ENCODE assay signal across 14 cellular contexts in the genomic region with DNA sequence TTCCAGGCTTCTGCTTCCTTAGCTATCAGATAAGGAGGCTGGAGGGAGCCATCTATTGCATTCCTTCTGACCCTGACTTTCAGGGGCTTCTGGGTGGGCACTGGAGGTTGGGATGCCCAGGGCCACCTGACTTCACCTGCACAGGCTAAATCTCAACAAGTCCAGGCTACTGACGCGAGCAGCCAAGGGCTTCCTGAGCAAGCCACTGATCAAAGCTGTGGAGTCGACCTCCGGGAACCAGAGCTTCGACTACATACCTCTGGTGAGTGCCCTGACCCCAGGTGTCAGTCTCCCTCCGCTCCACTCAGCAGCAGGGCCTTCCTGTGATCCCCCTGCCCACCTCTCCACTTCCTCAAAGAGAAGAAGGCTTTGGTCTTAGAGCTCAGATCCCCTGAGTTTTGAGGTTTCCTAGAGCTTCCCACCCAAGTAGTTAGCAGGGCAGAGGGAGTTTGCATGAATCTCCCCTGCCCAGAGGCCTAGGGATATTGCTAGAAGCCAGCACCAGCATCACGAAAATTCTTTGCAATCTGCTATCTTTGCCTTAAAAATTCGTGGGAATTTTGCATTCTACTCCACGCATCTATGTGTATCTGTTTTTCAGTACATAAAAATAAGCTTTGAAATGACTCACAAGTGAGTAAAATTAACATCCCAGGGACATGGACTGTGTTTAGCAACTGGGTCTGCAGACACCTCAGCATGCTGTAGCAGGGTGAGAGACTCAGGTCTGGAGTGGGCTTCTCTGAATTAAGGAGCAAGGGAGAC.
A peak's percentile ranks its signal among the peaks of the same experiment; 100 is the strongest.
DNase-seq lines count a peak whose midpoint lies in the region; ATAC-seq and TF ChIP-seq lines count a peak whose summit lies in the region.
"Had no signal": no experiment of that assay in that cellular context is flagged by ENCODE, and none has a peak within 500 bp of the region (broad histone marks: within the 10 kb centered on the region; RNA-seq: fewer than 3 reads in every experiment).

No MANE protein-coding gene starts in this region.

- no peaks in the 10 kb centered on the region for H3K36me3 Mint-ChIP-seq in activated CD8-positive, alpha-beta memory T cell treated with anti-CD3 and anti-CD28 coated beads, Interleukin-2, amount 10 ng/mL, durations not matched to agents 7 days and 5 days
- H3K36me3 Mint-ChIP-seq: CD4-positive, alpha-beta memory T cell had no signal

- peak; percentile 38 for DNase-seq in activated effector memory CD4-positive, alpha-beta T cell treated with anti-CD3 and anti-CD28 coated beads, Interleukin-2, amount 50 U/mL, for 16 hours
- no peak for DNase-seq in activated effector memory CD4-positive, alpha-beta T cell treated with Interleukin-2 at 50 U/mL for 16 hours
- DNase-seq in inferior parietal cortex (ENCODE audit: extremely low spot score) = peak; percentile 46
- peak; percentile 63 for DNase-seq in posterior vena cava (ENCODE audit: low spot score)
- DNase-seq in activated CD8-positive, alpha-beta memory T cell treated with anti-CD3 and anti-CD28 coated beads, Interleukin-2, amount 10 ng/mL, durations not matched to agents 7 days and 5 days = no peak
- DNase-seq in foreskin fibroblast = no peak
- DNase-seq in NCI-H1105 treated with DMSO at 0.1 percent for 48 hours (lab: John Stamatoyannopoulos, UW) = no peak
- DNase-seq: AML-193; CD4-positive, alpha-beta memory T cell; DMS79; GM23248 had no signal

- peaks cover 9% of the 10 kb centered on the region for H3K27me3 Mint-ChIP-seq in activated CD8-positive, alpha-beta memory T cell treated with anti-CD3 and anti-CD28 coated beads, Interleukin-2, amount 10 ng/mL, durations not matched to agents 7 days and 5 days

- no peak for TF ChIP-seq CTCF in foreskin fibroblast (IDR thresholded peaks at IDR 0.05; ENCODE audit: low read depth, low read length)

- H3K4me1 Mint-ChIP-seq in activated CD8-positive, alpha-beta memory T cell treated with anti-CD3 and anti-CD28 coated beads, Interleukin-2, amount 10 ng/mL, durations not matched to agents 7 days and 5 days = no peaks in the 10 kb centered on the region
- H3K4me1 Mint-ChIP-seq: CD4-positive, alpha-beta memory T cell had no signal

- H3K4me3 Mint-ChIP-seq in activated CD8-positive, alpha-beta memory T cell treated with anti-CD3 and anti-CD28 coated beads, Interleukin-2, amount 10 ng/mL, durations not matched to agents 7 days and 5 days = no peak overlapping the region
- H3K4me3 Mint-ChIP-seq: CD4-positive, alpha-beta memory T cell had no signal

- H3K27ac Mint-ChIP-seq in activated CD8-positive, alpha-beta memory T cell treated with anti-CD3 and anti-CD28 coated beads, Interleukin-2, amount 10 ng/mL, durations not matched to agents 7 days and 5 days = no peak overlapping the region

- CTCF ChIA-PET in activated CD8-positive, alpha-beta memory T cell treated with anti-CD3 and anti-CD28 coated beads, Interleukin-2, amount 10 ng/mL, durations not matched to agents 7 days and 5 days (lab: Charles Lee) = interaction anchor here (0.6 to 1.4 kb wide), 2 partner anchors 10 to 140 kb away, joined by 4 to 6 read pairs; no protein-coding TSS in a partner anchor

- H3K4me3 ChIP-seq in foreskin fibroblast (ENCODE audit: low read depth in 1 of 2, low read length in 2 of 2) = no peak overlapping the region
- H3K4me3 ChIP-seq: GM12878, GM23248 had no signal

- intact Hi-C loops in posterior vena cava (cut with DNase I) = no loop called here

- no peaks in the 10 kb centered on the region for H3K9me3 Mint-ChIP-seq in activated CD8-positive, alpha-beta memory T cell treated with anti-CD3 and anti-CD28 coated beads, Interleukin-2, amount 10 ng/mL, durations not matched to agents 7 days and 5 days (ENCODE audit: low read depth)

- ATAC-seq in activated CD8-positive, alpha-beta memory T cell treated with anti-CD3 and anti-CD28 coated beads, Interleukin-2, amount 10 ng/mL, durations not matched to agents 7 days and 5 days = no peak
- ATAC-seq in GM21526 (IDR thresholded peaks at IDR 0.05; ENCODE audit: low FRiP score, unreplicated experiment) = no peak
- ATAC-seq: GM12878, HCT116 had no signal

Comparison
In these comparisons a context has a peak if more than half of its experiments do, and no peak if none do; other contexts are left out.
1. DNase-seq: peak in activated effector memory CD4-positive, alpha-beta T cell treated with anti-CD3 and anti-CD28 coated beads, Interleukin-2, amount 50 U/mL, for 16 hours (single experiment), inferior parietal cortex (single experiment) and posterior vena cava (single experiment); none in activated effector memory CD4-positive, alpha-beta T cell treated with Interleukin-2 at 50 U/mL for 16 hours (single experiment), activated CD8-positive, alpha-beta memory T cell treated with anti-CD3 and anti-CD28 coated beads, Interleukin-2, amount 10 ng/mL, durations not matched to agents 7 days and 5 days (single experiment), foreskin fibroblast (0 of 2) and NCI-H1105 treated with DMSO at 0.1 percent for 48 hours (single experiment).